In genomic region chr2:127510073-127510472, GRCh38 we compare ENCODE assay signal across 20 cellular contexts. TPM values are rescaled to one million over a fixed set of nuclear protein-coding genes. Genes with fewer than 3 reads are reported as not detected.
DNase-seq lines count a peak whose midpoint lies in the region; ATAC-seq and TF ChIP-seq lines count a peak whose summit lies in the region.
"Had no signal": no experiment of that assay in that cellular context is flagged by ENCODE, and none has a peak within 500 bp of the region (broad histone marks: within the 10 kb centered on the region; RNA-seq: fewer than 3 reads in every experiment).

No MANE protein-coding gene starts in this region.

- H3K4me1 Mint-ChIP-seq in CD4-positive, alpha-beta T cell (ENCODE audit: low read depth) = peaks cover 78% of the 10 kb centered on the region
- peaks cover 93% of the 10 kb centered on the region for H3K4me1 Mint-ChIP-seq in HFFc6 (ENCODE audit: low read depth)

- no peaks in the 10 kb centered on the region for H3K27me3 ChIP-seq in CD4-positive, alpha-beta T cell (ENCODE audit: control insufficient read depth, insufficient read depth, low read length)
- no peaks in the 10 kb centered on the region for H3K27me3 ChIP-seq in psoas muscle (ENCODE audit: insufficient read depth in 3 of 3, low read length in 2 of 3)
- no peaks in the 10 kb centered on the region for H3K27me3 ChIP-seq in adrenal gland
- H3K27me3 ChIP-seq: cardiac muscle cell, neutrophil, tibial artery had no signal

- H3K9me3 ChIP-seq in CD4-positive, alpha-beta T cell (ENCODE audit: control insufficient read depth, low read length) = no peaks in the 10 kb centered on the region
- H3K9me3 ChIP-seq in psoas muscle (no peaks in the 10 kb centered on the region), adrenal gland (replicated peaks in 1 of 3) (no peaks in the 10 kb centered on the region)
- H3K9me3 ChIP-seq: neutrophil, tibial artery had no signal

- intact Hi-C loops in CD4-positive, alpha-beta T cell (cut with DNase I, micrococcal nuclease) = no loop called here
- intact Hi-C loops in psoas muscle (cut with DNase I) = no loop called here
- intact Hi-C loops in adrenal gland (cut with DNase I) = no loop called here

- H3K27ac Mint-ChIP-seq in CD4-positive, alpha-beta T cell = peak overlapping the region; percentile 68
- H3K27ac Mint-ChIP-seq in HFFc6 = peak overlapping the region; percentile 29; the same call in 1 of the 2 replicates
- H3K27ac Mint-ChIP-seq: stimulated activated naive B cell treated with anti-CD40 and anti-IgM and Interleukin-4, amounts not matched to agents 10 μg/mL and 1 μg/mL and 100 μg/mL, for 72 hours had no signal

- no peak for DNase-seq in CD4-positive, alpha-beta T cell
- DNase-seq in HFFc6 (no peak), epithelial cell of esophagus (ENCODE audit: low read depth) (peak; percentile 36), psoas muscle (no peak), adrenal gland (no peak), NCI-H1092 (lab: John Stamatoyannopoulos, UW) (no peak), NCI-H187 (lab: John Stamatoyannopoulos, UW) (no peak)
- DNase-seq: activated CD4-positive, alpha-beta T cell treated with anti-CD3 and anti-CD28 coated beads for 4 hours; activated gamma-delta T cell; amygdala; GOT3; NCI-H187 treated with DMSO at 0.1 percent for 48 hours; NK-92 treated with Interleukin-12 subunit alpha and Interleukin-12 subunit beta, amount 100 ng/mL, for 24 hours; RPMI8226; stimulated activated naive B cell treated with anti-CD40 and anti-IgM and Interleukin-4, amounts not matched to agents 10 μg/mL and 1 μg/mL and 100 μg/mL, for 72 hours; tibial artery had no signal

- CTCF ChIA-PET in CD4-positive, alpha-beta T cell (lab: Charles Lee) = no interaction called here

- H3K4me1 ChIP-seq in psoas muscle (peaks cover 88% of the 10 kb centered on the region), adrenal gland (replicated peaks in 1 of 2) (peaks cover 17 to 37% of the 10 kb centered on the region in 2 donors)

- H3K36me3 ChIP-seq in psoas muscle (ENCODE audit: insufficient read depth in 1 of 2, low read depth in 1 of 2) = peaks cover 0 to 5% of the 10 kb centered on the region in 2 donors
- H3K36me3 ChIP-seq in adrenal gland (replicated peaks in 1 of 2) = peaks cover 0 to 8% of the 10 kb centered on the region in 2 donors

- ATAC-seq in CD4-positive, alpha-beta T cell (ENCODE audit: poor library complexity) = no peak
- ATAC-seq in psoas muscle = no peak
- ATAC-seq: stimulated activated naive B cell treated with anti-CD40 and anti-IgM and Interleukin-4, amounts not matched to agents 10 μg/mL and 1 μg/mL and 100 μg/mL, for 72 hours had no signal

- no peaks in the 10 kb centered on the region for H3K27me3 Mint-ChIP-seq in CD4-positive, alpha-beta T cell
- H3K27me3 Mint-ChIP-seq in HFFc6 (ENCODE audit: insufficient read depth) = 0 out of 2 replicates have a peak, but pooled peaks cover 2% of the 10 kb centered on the region
- H3K27me3 Mint-ChIP-seq: stimulated activated naive B cell treated with anti-CD40 and anti-IgM and Interleukin-4, amounts not matched to agents 10 μg/mL and 1 μg/mL and 100 μg/mL, for 72 hours had no signal

- no peaks in the 10 kb centered on the region for H3K9me3 Mint-ChIP-seq in CD4-positive, alpha-beta T cell
- H3K9me3 Mint-ChIP-seq in HFFc6 = no peaks in the 10 kb centered on the region
- H3K9me3 Mint-ChIP-seq: stimulated activated naive B cell treated with anti-CD40 and anti-IgM and Interleukin-4, amounts not matched to agents 10 μg/mL and 1 μg/mL and 100 μg/mL, for 72 hours had no signal

- no peak for TF ChIP-seq POLR2A in adrenal gland (IDR thresholded peaks at IDR 0.05)

- no peak overlapping the region for H3K4me3 ChIP-seq in epithelial cell of esophagus (ENCODE audit: low read length)
- H3K4me3 ChIP-seq in psoas muscle = no peak overlapping the region
- no peak overlapping the region for H3K4me3 ChIP-seq in adrenal gland
- H3K4me3 ChIP-seq: cardiac muscle cell, tibial artery had no signal

- 74 to 93% (median 81%) methylated on average over 2 of the region's 2 CpGs for WGBS in psoas muscle, 3 donors
- 91 to 98% (median 95%) methylated on average over 2 of the region's 2 CpGs for WGBS in adrenal gland, 4 donors

- peaks cover 78% of the 10 kb centered on the region for H3K36me3 Mint-ChIP-seq in CD4-positive, alpha-beta T cell (ENCODE audit: low read depth)
- peaks cover 21% of the 10 kb centered on the region for H3K36me3 Mint-ChIP-seq in HFFc6 (ENCODE audit: low read depth)

- POLR2A ChIA-PET in CD4-positive, alpha-beta T cell (lab: Charles Lee) = interaction anchor here (0.9 kb wide), 1 partner anchor 17 kb away, joined by 3 read pairs; no protein-coding TSS in a partner anchor

- TF ChIP-seq CTCF in CD4-positive, alpha-beta T cell (IDR thresholded peaks at IDR 0.05) = no peak
- no peak for TF ChIP-seq CTCF in HFFc6 (IDR thresholded peaks at IDR 0.05)
- TF ChIP-seq CTCF in epithelial cell of esophagus (IDR thresholded peaks at IDR 0.05; ENCODE audit: insufficient read depth, low read depth, low read length, missing control alignments) = no peak
- TF ChIP-seq CTCF in psoas muscle (IDR thresholded peaks at IDR 0.05) = no peak
- no peak for TF ChIP-seq CTCF in adrenal gland (IDR thresholded peaks at IDR 0.05)

- no peak overlapping the region for H3K4me3 Mint-ChIP-seq in CD4-positive, alpha-beta T cell
- no peak overlapping the region for H3K4me3 Mint-ChIP-seq in HFFc6
- H3K4me3 Mint-ChIP-seq: stimulated activated naive B cell treated with anti-CD40 and anti-IgM and Interleukin-4, amounts not matched to agents 10 μg/mL and 1 μg/mL and 100 μg/mL, for 72 hours had no signal

- no peak overlapping the region for H3K27ac ChIP-seq in CD4-positive, alpha-beta T cell (ENCODE audit: low read depth, low read length)
- H3K27ac ChIP-seq in psoas muscle = peak overlapping the region; percentile 85
- no peak overlapping the region for H3K27ac ChIP-seq in adrenal gland
- H3K27ac ChIP-seq: cardiac muscle cell, neutrophil had no signal

RNA-seq across cellular contexts. Expression of gene IWS1, which starts 16.2 kb away (rescaled TPM):
- total RNA-seq in CD4-positive, alpha-beta T cell = 10 to 100 TPM; 24.9 to 26.0 TPM
- total RNA-seq in HFFc6 (2021; fragmentation: NEBNext Ultra II Directional; extraction: Animal tissue kit (Norgen Biotek cat#: 25700)) = 10 to 100 TPM; 34.7 to 44.6 (median 38.3) TPM
- total RNA-seq in psoas muscle (10 to 100 TPM; 54.2 to 69.0 (median 62.7) TPM), adrenal gland (10 to 100 TPM; 17.8 to 51.9 (median 22.9) TPM)
- polyA plus RNA-seq in psoas muscle (10 to 100 TPM; 47.6 to 77.2 (median 59.3) TPM), adrenal gland (10 to 100 TPM; 21.7 to 39.0 (median 32.9) TPM)

RNA-seq across cellular contexts. Expression of gene MYO7B, which starts 25.4 kb away (rescaled TPM):
- total RNA-seq in CD4-positive, alpha-beta T cell = under 1 TPM; 0.05 to 0.14 TPM
- 1 to 10 TPM in 2 of 6 experiments, under 1 TPM in 4; 0.74 to 1.3 (median 0.98) TPM for total RNA-seq in HFFc6 (2021; fragmentation: NEBNext Ultra II Directional; extraction: Animal tissue kit (Norgen Biotek cat#: 25700))
- total RNA-seq in psoas muscle (under 1 TPM; 0.28 to 0.55 (median 0.51) TPM), adrenal gland (under 1 TPM in 7 of 8 donors, not detected in 1; 0.13 to 0.96 (median 0.32) TPM)
- polyA plus RNA-seq in psoas muscle (under 1 TPM; 0.44 to 0.61 (median 0.47) TPM), adrenal gland (1 to 10 TPM in 1 of 3 donors, under 1 TPM in 2; 0.16 to 1.5 (median 0.84) TPM)
- total RNA-seq: epithelial cell of proximal tubule, NCI-H460 had no signal
